Comparison of ENCODE assay signal across 1 cellular context in genomic region chr16:31487076-31487719, GRCh38.
TF ChIP-seq lines count a peak whose summit lies in the region.

No MANE protein-coding gene starts in this region.

TF ChIP-seq in K562, 482 proteins besides CTCF, POLR2A, EP300 and RAD21:
- TF ChIP-seq RBM22 (IDR thresholded peaks at IDR 0.05; ENCODE audit: low read depth, low read length, poor library complexity, severe bottlenecking): peak; percentile 82
- TF ChIP-seq, protein P1, sequence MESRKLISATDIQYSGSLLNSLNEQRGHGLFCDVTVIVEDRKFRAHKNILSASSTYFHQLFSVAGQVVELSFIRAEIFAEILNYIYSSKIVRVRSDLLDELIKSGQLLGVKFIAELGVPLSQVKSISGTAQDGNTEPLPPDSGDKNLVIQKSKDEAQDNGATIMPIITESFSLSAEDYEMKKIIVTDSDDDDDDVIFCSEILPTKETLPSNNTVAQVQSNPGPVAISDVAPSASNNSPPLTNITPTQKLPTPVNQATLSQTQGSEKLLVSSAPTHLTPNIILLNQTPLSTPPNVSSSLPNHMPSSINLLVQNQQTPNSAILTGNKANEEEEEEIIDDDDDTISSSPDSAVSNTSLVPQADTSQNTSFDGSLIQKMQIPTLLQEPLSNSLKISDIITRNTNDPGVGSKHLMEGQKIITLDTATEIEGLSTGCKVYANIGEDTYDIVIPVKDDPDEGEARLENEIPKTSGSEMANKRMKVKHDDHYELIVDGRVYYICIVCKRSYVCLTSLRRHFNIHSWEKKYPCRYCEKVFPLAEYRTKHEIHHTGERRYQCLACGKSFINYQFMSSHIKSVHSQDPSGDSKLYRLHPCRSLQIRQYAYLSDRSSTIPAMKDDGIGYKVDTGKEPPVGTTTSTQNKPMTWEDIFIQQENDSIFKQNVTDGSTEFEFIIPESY (CRISPR knock-in tag; IDR thresholded peaks at IDR 0.05): peak; percentile 39; the same call in 1 of the 2 replicates
- TF ChIP-seq PREB (CRISPR knock-in tag; IDR thresholded peaks at IDR 0.05): no peak
- peak; percentile 71 for TF ChIP-seq POLR2G (IDR thresholded peaks at IDR 0.05; ENCODE audit: low read depth, low read length)
